In genomic region chr1:77398115-77398514, GRCh38 we compare ENCODE assay signal across 19 cellular contexts.
DNase-seq lines count a peak whose midpoint lies in the region; ATAC-seq and TF ChIP-seq lines count a peak whose summit lies in the region.
"Had no signal": no experiment of that assay in that cellular context is flagged by ENCODE, and none has a peak within 500 bp of the region (broad histone marks: within the 10 kb centered on the region; RNA-seq: fewer than 3 reads in every experiment).

No MANE protein-coding gene starts in this region.

- no peak overlapping the region for H2BK12ac ChIP-seq in neuronal stem cell (ENCODE audit: low read length)

- DNase-seq in GM23338 (ENCODE audit: low spot score): peak; percentile 19
- DNase-seq in NCI-H1417 treated with DMSO at 0.1 percent for 48 hours (lab: John Stamatoyannopoulos, UW): peak; percentile 25
- DNase-seq in MV-4-11 (lab: John Stamatoyannopoulos, UW): no peak
- DNase-seq in Peyer's patch: no peak
- DNase-seq in neuronal stem cell (ENCODE audit: low spot score): no peak
- no peak for DNase-seq in lower lobe of right lung
- DNase-seq: EL; GF-D8; KG1; NCI-H187; NCI-H2107; NCI-H446; NK-92 treated with Interleukin-12 subunit alpha and Interleukin-12 subunit beta, amount 100 ng/mL, for 24 hours had no signal

- H3K4me3 ChIP-seq in GM23338 (no peak overlapping the region), neural cell (ENCODE audit: low read length) (no peak overlapping the region), Peyer's patch (no peak overlapping the region), neuronal stem cell (ENCODE audit: low read length in 2 of 2) (no peak overlapping the region), lower lobe of right lung (no peak overlapping the region)

- H3K4me1 Mint-ChIP-seq in GM23338: peaks cover 8% of the 10 kb centered on the region
- H3K4me1 Mint-ChIP-seq: B cell, CD14-positive monocyte had no signal

- no peak overlapping the region for H2AK5ac ChIP-seq in neuronal stem cell (ENCODE audit: low read depth, low read length)

- H3K36me3 ChIP-seq in GM23338 (ENCODE audit: insufficient read depth) (no peaks in the 10 kb centered on the region), neural cell (ENCODE audit: insufficient read depth, low read length) (no peaks in the 10 kb centered on the region), Peyer's patch (no peaks in the 10 kb centered on the region), neuronal stem cell (replicated peaks in 1 of 2; ENCODE audit: control insufficient read depth in 2 of 2, insufficient read depth in 2 of 2, low read length in 2 of 2) (no peaks in the 10 kb centered on the region), lower lobe of right lung (no peaks in the 10 kb centered on the region)

- H3K9me3 Mint-ChIP-seq in GM23338: no peaks in the 10 kb centered on the region

- H3K18ac ChIP-seq in neuronal stem cell (ENCODE audit: low read length): no peak overlapping the region

- no peak overlapping the region for H3K27ac ChIP-seq in GM23338 (ENCODE audit: low read depth)
- peak overlapping the region; percentile 95 for H3K27ac ChIP-seq in angular gyrus (ENCODE audit: low read depth, low read length)
- H3K27ac ChIP-seq in neural cell (ENCODE audit: low read length): no peak overlapping the region
- H3K27ac ChIP-seq in Peyer's patch: no peak overlapping the region
- H3K27ac ChIP-seq in neuronal stem cell (replicated peaks; ENCODE audit: low read length): no peak overlapping the region
- no peak overlapping the region for H3K27ac ChIP-seq in lower lobe of right lung

- H3F3A ChIP-seq in GM23338 (replicated peaks; ENCODE audit: low read depth) (no peaks in the 10 kb centered on the region), neural cell (ENCODE audit: insufficient read depth, low read length, poor library complexity, severe bottlenecking) (no peaks in the 10 kb centered on the region)

- no peak overlapping the region for H3K23ac ChIP-seq in neuronal stem cell (ENCODE audit: low read depth, low read length, poor library complexity)

- no peak overlapping the region for H4K8ac ChIP-seq in neuronal stem cell (ENCODE audit: low read depth, low read length)

- H4K20me1 ChIP-seq in GM23338 (replicated peaks; ENCODE audit: insufficient read depth): no peaks in the 10 kb centered on the region
- H4K20me1 ChIP-seq in neural cell (ENCODE audit: insufficient read depth): no peaks in the 10 kb centered on the region

- no peak for TF ChIP-seq RAD21 in neural cell (conservative IDR thresholded peaks at IDR 0.05)

- no peak overlapping the region for H2BK120ac ChIP-seq in neuronal stem cell (ENCODE audit: low read depth, low read length)

- H2BK15ac ChIP-seq in neuronal stem cell (ENCODE audit: low read length): no peak overlapping the region

- no peak for TF ChIP-seq EP300 in neural cell (conservative IDR thresholded peaks at IDR 0.05; ENCODE audit: poor library complexity, severe bottlenecking)

- H3K27me3 ChIP-seq in GM23338 (ENCODE audit: insufficient read depth) (no peaks in the 10 kb centered on the region), neural cell (ENCODE audit: insufficient read depth, low read depth, low read length) (no peaks in the 10 kb centered on the region), Peyer's patch (no peaks in the 10 kb centered on the region), neuronal stem cell (ENCODE audit: control insufficient read depth in 3 of 3, insufficient read depth in 3 of 3, low read depth in 1 of 3, low read length in 3 of 3) (no peaks in the 10 kb centered on the region), lower lobe of right lung (ENCODE audit: low read depth) (peaks cover 6% of the 10 kb centered on the region)

- no peaks in the 10 kb centered on the region for H3K36me3 Mint-ChIP-seq in GM23338 (ENCODE audit: low read depth)

- H3K4ac ChIP-seq in neuronal stem cell (ENCODE audit: low read length): no peak overlapping the region

- no peak overlapping the region for H2BK5ac ChIP-seq in neuronal stem cell (ENCODE audit: low read length)

- no peak overlapping the region for H3K4me3 Mint-ChIP-seq in GM23338
- H3K4me3 Mint-ChIP-seq: B cell, CD14-positive monocyte had no signal

- H2AFZ ChIP-seq in GM23338: no peak overlapping the region
- no peak overlapping the region for H2AFZ ChIP-seq in neural cell (ENCODE audit: low read depth, low read length)
- no peak overlapping the region for H2AFZ ChIP-seq in neuronal stem cell (ENCODE audit: low read length)

- no peaks in the 10 kb centered on the region for H3K9me3 ChIP-seq in neural cell (ENCODE audit: low read length)
- H3K9me3 ChIP-seq in Peyer's patch: no peaks in the 10 kb centered on the region
- H3K9me3 ChIP-seq in neuronal stem cell (replicated peaks in 1 of 2; ENCODE audit: control insufficient read depth in 2 of 2, insufficient read depth in 1 of 2, low read depth in 1 of 2, low read length in 2 of 2): no peaks in the 10 kb centered on the region
- no peaks in the 10 kb centered on the region for H3K9me3 ChIP-seq in lower lobe of right lung

- TF ChIP-seq CTCF in GM23338 (conservative IDR thresholded peaks at IDR 0.05; ENCODE audit: low read depth in 2 of 2) (no peak), neural cell (IDR thresholded peaks at IDR 0.05; ENCODE audit: poor library complexity, severe bottlenecking) (no peak), Peyer's patch (IDR thresholded peaks at IDR 0.05) (no peak), lower lobe of right lung (IDR thresholded peaks at IDR 0.05) (no peak)

- H4K91ac ChIP-seq in neuronal stem cell (ENCODE audit: low read depth, low read length, poor library complexity): no peak overlapping the region

- H3K9ac ChIP-seq in neural cell (ENCODE audit: low read length) (no peak overlapping the region), neuronal stem cell (ENCODE audit: low read depth, low read length, poor library complexity) (no peak overlapping the region)

- no peak overlapping the region for H3K4me2 ChIP-seq in GM23338
- H3K4me2 ChIP-seq in neural cell (ENCODE audit: low read length): no peak overlapping the region
- H3K4me2 ChIP-seq in neuronal stem cell (ENCODE audit: insufficient read depth, low read length, poor library complexity, severe bottlenecking): no peak overlapping the region

- H3K9me2 ChIP-seq in GM23338 (ENCODE audit: insufficient read depth) (no peaks in the 10 kb centered on the region), neural cell (ENCODE audit: insufficient read depth, low read length) (no peaks in the 10 kb centered on the region)

- ATAC-seq in GM23338: peak; percentile 54
- ATAC-seq in lower lobe of right lung: no peak
- ATAC-seq: Panc1, SK-N-SH treated with all-trans-retinoic acid at 6 μM for 48 hours had no signal

- H3K27ac Mint-ChIP-seq in GM23338: no peak overlapping the region
- H3K27ac Mint-ChIP-seq: B cell, CD14-positive monocyte had no signal

- no peaks in the 10 kb centered on the region for H3K27me3 Mint-ChIP-seq in GM23338 (ENCODE audit: insufficient read depth, low read depth, poor library complexity)

- intact Hi-C loops in lower lobe of right lung (cut with DNase I): no loop called here

- no peaks in the 10 kb centered on the region for H3K79me1 ChIP-seq in neuronal stem cell (ENCODE audit: low read depth, low read length)

- no peak overlapping the region for H3K14ac ChIP-seq in neuronal stem cell (ENCODE audit: low read length)

- no peaks in the 10 kb centered on the region for H3K79me2 ChIP-seq in GM23338 (replicated peaks; ENCODE audit: insufficient read depth)
- no peaks in the 10 kb centered on the region for H3K79me2 ChIP-seq in neural cell (replicated peaks; ENCODE audit: insufficient read depth, low read length)

- WGBS in neuronal stem cell (ENCODE audit: extremely low coverage in 2 of 2, insufficient read length in 2 of 2, insufficient replicate concordance in 1 of 2), 2 donors: no CpG with 5 or more reads among the region's 3 CpGs

- H3K4me1 ChIP-seq in GM23338 (ENCODE audit: insufficient read depth) (peaks cover 9% of the 10 kb centered on the region; the same call in 1 of the 2 replicates), Peyer's patch (no peaks in the 10 kb centered on the region), neuronal stem cell (ENCODE audit: control insufficient read depth in 2 of 2, insufficient read depth in 1 of 2, low read depth in 1 of 2, low read length in 2 of 2) (peaks cover 5 to 8% of the 10 kb centered on the region in 2 donors), lower lobe of right lung (no peaks in the 10 kb centered on the region)

- TF ChIP-seq POLR2A in Peyer's patch (IDR thresholded peaks at IDR 0.05): no peak

TF ChIP-seq in GM23338, 12 proteins besides CTCF, POLR2A, EP300 and RAD21 (continues in another document):
- TF ChIP-seq ETS1 (IDR thresholded peaks at IDR 0.05) (no peak), POLR2AphosphoS5 (IDR thresholded peaks at IDR 0.05; ENCODE audit: low read depth) (no peak), STAT1 (IDR thresholded peaks at IDR 0.05; ENCODE audit: unreplicated experiment) (no peak), EZH2 (IDR thresholded peaks at IDR 0.05; ENCODE audit: low read depth, unreplicated experiment) (no peak), ZNF114 (CRISPR knock-in tag; IDR thresholded peaks at IDR 0.05) (no peak), JUNB (IDR thresholded peaks at IDR 0.05; ENCODE audit: unreplicated experiment) (no peak)

TF ChIP-seq in neural cell, 6 proteins besides CTCF, POLR2A, EP300 and RAD21:
- TF ChIP-seq POLR2AphosphoS5 (IDR thresholded peaks at IDR 0.05) (peak; percentile 57), MXI1 (conservative IDR thresholded peaks at IDR 0.05; ENCODE audit: poor library complexity, severe bottlenecking) (no peak)

Comparison
In these comparisons a context has a peak if more than half of its experiments do, and no peak if none do; other contexts are left out.
1. DNase-seq: peak in GM23338 (single experiment) and NCI-H1417 treated with DMSO at 0.1 percent for 48 hours (single experiment); none in MV-4-11 (single experiment), Peyer's patch (0 of 3), neuronal stem cell (single experiment) and lower lobe of right lung (single experiment).